Comparison of ENCODE assay signal across 7 cellular contexts in the genomic region with DNA sequence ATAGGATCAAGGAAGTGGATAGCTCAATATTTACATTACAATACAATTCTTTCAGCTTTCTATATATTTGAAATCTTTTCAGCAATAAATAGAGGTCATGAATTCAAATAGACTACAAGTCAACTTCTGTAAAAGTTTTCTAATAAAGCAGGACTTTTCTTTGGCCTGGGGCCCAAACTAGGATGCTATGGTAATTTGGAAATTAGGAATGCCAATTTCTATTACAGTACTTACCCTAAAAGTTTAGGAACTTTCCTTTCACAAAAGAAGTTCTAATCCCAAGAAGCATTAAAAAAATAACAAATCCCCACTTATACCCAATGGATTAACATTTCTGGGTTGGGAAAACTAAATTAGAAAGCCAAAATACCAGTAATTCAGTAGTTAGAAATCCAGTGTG.
"Had no signal": no experiment of that assay in that cellular context is flagged by ENCODE, and none has a peak within 500 bp of the region (broad histone marks: within the 10 kb centered on the region; RNA-seq: fewer than 3 reads in every experiment).

No MANE protein-coding gene starts in this region.

- DNase-seq: GM23248, GOT3, H7, H9, HCEC 1CT, HFFc6 had no signal

- H3K4me3 ChIP-seq: GM23248, GM23338 had no signal
